Comparison of ENCODE assay signal across 7 cellular contexts in the genomic region with DNA sequence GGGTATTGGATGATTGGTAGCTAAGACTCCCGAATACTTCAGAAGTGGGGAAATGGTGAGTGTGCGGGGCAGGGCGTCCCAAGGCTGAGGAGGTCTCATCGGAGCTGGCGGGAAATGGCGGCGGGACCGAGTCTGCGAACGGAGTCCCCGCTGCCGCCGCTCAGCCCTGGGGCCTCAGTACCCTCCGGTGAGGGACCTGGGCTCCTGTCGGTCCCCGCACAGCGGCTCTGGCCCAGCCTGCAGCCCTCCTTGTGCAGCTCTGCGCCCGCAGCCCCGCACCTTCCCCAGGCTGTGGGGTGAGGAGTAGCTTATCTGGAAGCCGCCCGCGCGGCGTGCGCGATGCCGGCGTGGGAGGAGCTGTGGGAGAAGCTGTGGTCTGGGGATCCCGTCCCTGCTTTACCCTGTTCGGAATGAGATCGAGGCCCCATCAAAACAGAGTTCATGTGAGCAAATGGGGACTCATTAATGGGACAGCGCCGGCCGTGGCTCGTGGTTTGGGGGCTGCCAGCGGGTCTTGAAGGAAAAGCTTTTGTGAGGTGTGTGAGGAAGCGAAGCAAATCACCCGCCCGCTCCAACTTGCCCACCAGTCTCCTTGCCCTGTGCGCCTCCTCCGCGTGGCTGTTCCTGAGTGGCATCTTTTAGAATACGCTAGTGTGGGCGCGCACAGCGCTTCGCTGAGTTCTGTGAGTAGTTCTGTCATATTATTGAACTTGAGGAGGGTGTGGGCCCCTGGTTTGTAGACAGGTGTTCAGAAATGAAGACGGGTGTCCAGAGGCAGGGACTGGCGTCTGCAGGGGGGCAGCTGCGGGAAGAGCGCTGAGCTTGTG. TPM values are rescaled to one million over a fixed set of nuclear protein-coding genes. Genes with fewer than 3 reads are reported as not detected.
DNase-seq lines count a peak whose midpoint lies in the region; ATAC-seq, FAIRE-seq and TF ChIP-seq lines count a peak whose summit lies in the region.

No MANE protein-coding gene starts in this region.

- no peaks in the 10 kb centered on the region for H4K20me1 ChIP-seq in keratinocyte (ENCODE audit: control insufficient read depth, extremely low read depth, insufficient read depth, low read length)

- 1 to 3% methylated on average over 14 to 52 of the region's 52 CpGs for WGBS in body of pancreas, 2 donors

- H3K36me3 ChIP-seq in body of pancreas (replicated peaks in 1 of 2; ENCODE audit: insufficient read depth in 1 of 2, low read depth in 2 of 2) (no peaks in the 10 kb centered on the region), keratinocyte (ENCODE audit: control insufficient read depth in 2 of 2, extremely low read depth in 1 of 2, insufficient read depth in 2 of 2, low read length in 2 of 2) (peaks cover 0 to 4% of the 10 kb centered on the region in 2 experiments)

- H3K27ac ChIP-seq in body of pancreas (peak overlapping the region; percentile 76 to 96 (median 82)), keratinocyte (ENCODE audit: control insufficient read depth, insufficient read depth, low read length) (peak overlapping the region; percentile 69)

- H3K4me3 ChIP-seq in body of pancreas, result peak overlapping the region; percentile 70 to 96
- H3K4me3 ChIP-seq in keratinocyte (ENCODE audit: control insufficient read depth in 2 of 3, extremely low read depth in 1 of 3, insufficient read depth in 2 of 3, low read depth in 1 of 3, low read length in 3 of 3), result peak overlapping the region; percentile 84 to 93 (median 88)

- no peak for FAIRE-seq in keratinocyte (lab: Jason Lieb, UNC)

- H3K9me1 ChIP-seq in keratinocyte (ENCODE audit: control insufficient read depth, extremely low read depth, insufficient read depth, low read length), result no peaks in the 10 kb centered on the region

- peak overlapping the region; percentile 84 for H3K9ac ChIP-seq in keratinocyte (ENCODE audit: control insufficient read depth, extremely low read depth, insufficient read depth, low read length)

- H3K9me3 ChIP-seq in body of pancreas (no peaks in the 10 kb centered on the region), keratinocyte (ENCODE audit: control insufficient read depth, low read depth, low read length) (peaks cover 5% of the 10 kb centered on the region)

- H3K4me1 ChIP-seq in body of pancreas (peaks cover 26% of the 10 kb centered on the region), keratinocyte (ENCODE audit: control insufficient read depth, extremely low read depth, insufficient read depth, low read length) (peaks cover 9% of the 10 kb centered on the region)

- no peak for TF ChIP-seq POLR2A in body of pancreas (IDR thresholded peaks at IDR 0.05)

- H3K27me3 ChIP-seq in body of pancreas (no peaks in the 10 kb centered on the region), keratinocyte (ENCODE audit: control insufficient read depth, extremely low read depth, insufficient read depth, low read length) (no peaks in the 10 kb centered on the region)

- ATAC-seq in GM18520 (IDR thresholded peaks at IDR 0.05; ENCODE audit: unreplicated experiment), result peak; percentile 12
- peak; percentile 24 for ATAC-seq in HG02870 (IDR thresholded peaks at IDR 0.05; ENCODE audit: unreplicated experiment)
- ATAC-seq in SK-N-SH treated with all-trans-retinoic acid at 6 μM for 48 hours, result peak; percentile 73
- peak; percentile 31 for ATAC-seq in body of pancreas

- peak in 3 of 4 donors; percentile 34 to 42 (median 36) for DNase-seq in body of pancreas
- DNase-seq in keratinocyte (ENCODE audit: low read depth, low spot score), result no peak
- DNase-seq in stimulated activated CD4-positive, alpha-beta T cell treated with anti-CD3 and anti-CD28 coated beads, Interleukin-1b, Interleukin-23, amount 100 ng/mL, for 48 hours, result peak; percentile 56
- DNase-seq in SHP77 treated with DMSO at 0.1 percent for 48 hours (lab: John Stamatoyannopoulos, UW), result no peak

- intact Hi-C loops in body of pancreas (cut with DNase I), result no loop called here

- dilution Hi-C loops in keratinocyte (cut with MboI; ENCODE audit: extremely low pct_ligation_motif_present, low sequenced_read_pairs), result no loop called here

- peak overlapping the region; percentile 89 for H3K4me2 ChIP-seq in keratinocyte (ENCODE audit: control insufficient read depth, extremely low read depth, insufficient read depth, low read depth, low read length)

- peak overlapping the region; percentile 96 for H2AFZ ChIP-seq in keratinocyte (ENCODE audit: control insufficient read depth, low read length)

- peaks cover 41% of the 10 kb centered on the region for H3K79me2 ChIP-seq in keratinocyte (ENCODE audit: control insufficient read depth, insufficient read depth, low read length)

- TF ChIP-seq CTCF in body of pancreas (IDR thresholded peaks at IDR 0.05) (no peak), keratinocyte (optimal IDR thresholded peaks at IDR 0.05 in 1 of 3, IDR thresholded peaks at IDR 0.05 in 1 of 3, conservative IDR thresholded peaks at IDR 0.05 in 1 of 3; ENCODE audit: extremely low read depth in 1 of 3, insufficient read depth in 2 of 3, low read length in 3 of 3) (no peak)

TF ChIP-seq in SK-N-SH treated with all-trans-retinoic acid at 6 μM for 48 hours, 23 proteins besides CTCF, POLR2A, EP300 and RAD21 (continues in another document):
- no peak for TF ChIP-seq TOX (CRISPR knock-in tag; IDR thresholded peaks at IDR 0.05; ENCODE audit: borderline replicate concordance)
- TF ChIP-seq BACH2 (CRISPR knock-in tag; IDR thresholded peaks at IDR 0.05; ENCODE audit: borderline replicate concordance), result no peak
- no peak for TF ChIP-seq ARNTL (CRISPR knock-in tag; IDR thresholded peaks at IDR 0.05; ENCODE audit: borderline replicate concordance, low read depth)
- TF ChIP-seq, protein P1, sequence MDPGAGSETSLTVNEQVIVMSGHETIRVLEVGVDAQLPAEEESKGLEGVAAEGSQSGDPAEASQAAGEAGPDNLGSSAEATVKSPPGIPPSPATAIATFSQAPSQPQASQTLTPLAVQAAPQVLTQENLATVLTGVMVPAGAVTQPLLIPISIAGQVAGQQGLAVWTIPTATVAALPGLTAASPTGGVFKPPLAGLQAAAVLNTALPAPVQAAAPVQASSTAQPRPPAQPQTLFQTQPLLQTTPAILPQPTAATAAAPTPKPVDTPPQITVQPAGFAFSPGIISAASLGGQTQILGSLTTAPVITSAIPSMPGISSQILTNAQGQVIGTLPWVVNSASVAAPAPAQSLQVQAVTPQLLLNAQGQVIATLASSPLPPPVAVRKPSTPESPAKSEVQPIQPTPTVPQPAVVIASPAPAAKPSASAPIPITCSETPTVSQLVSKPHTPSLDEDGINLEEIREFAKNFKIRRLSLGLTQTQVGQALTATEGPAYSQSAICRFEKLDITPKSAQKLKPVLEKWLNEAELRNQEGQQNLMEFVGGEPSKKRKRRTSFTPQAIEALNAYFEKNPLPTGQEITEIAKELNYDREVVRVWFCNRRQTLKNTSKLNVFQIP (CRISPR knock-in tag; IDR thresholded peaks at IDR 0.05; ENCODE audit: borderline replicate concordance, low read depth), result no peak
- TF ChIP-seq, protein P2, sequence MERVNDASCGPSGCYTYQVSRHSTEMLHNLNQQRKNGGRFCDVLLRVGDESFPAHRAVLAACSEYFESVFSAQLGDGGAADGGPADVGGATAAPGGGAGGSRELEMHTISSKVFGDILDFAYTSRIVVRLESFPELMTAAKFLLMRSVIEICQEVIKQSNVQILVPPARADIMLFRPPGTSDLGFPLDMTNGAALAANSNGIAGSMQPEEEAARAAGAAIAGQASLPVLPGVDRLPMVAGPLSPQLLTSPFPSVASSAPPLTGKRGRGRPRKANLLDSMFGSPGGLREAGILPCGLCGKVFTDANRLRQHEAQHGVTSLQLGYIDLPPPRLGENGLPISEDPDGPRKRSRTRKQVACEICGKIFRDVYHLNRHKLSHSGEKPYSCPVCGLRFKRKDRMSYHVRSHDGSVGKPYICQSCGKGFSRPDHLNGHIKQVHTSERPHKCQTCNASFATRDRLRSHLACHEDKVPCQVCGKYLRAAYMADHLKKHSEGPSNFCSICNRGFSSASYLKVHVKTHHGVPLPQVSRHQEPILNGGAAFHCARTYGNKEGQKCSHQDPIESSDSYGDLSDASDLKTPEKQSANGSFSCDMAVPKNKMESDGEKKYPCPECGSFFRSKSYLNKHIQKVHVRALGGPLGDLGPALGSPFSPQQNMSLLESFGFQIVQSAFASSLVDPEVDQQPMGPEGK (CRISPR knock-in tag; IDR thresholded peaks at IDR 0.05; ENCODE audit: borderline replicate concordance), result no peak
- no peak for TF ChIP-seq ZNF565 (CRISPR knock-in tag; conservative IDR thresholded peaks at IDR 0.05; ENCODE audit: low read depth)
- TF ChIP-seq CSDC2 (CRISPR knock-in tag; IDR thresholded peaks at IDR 0.05), result no peak
- no peak for TF ChIP-seq PPARA (CRISPR knock-in tag; IDR thresholded peaks at IDR 0.05; ENCODE audit: borderline replicate concordance)

RNA-seq across cellular contexts. Expression of a gene that starts 0.5 kb away (rescaled TPM):
- total RNA-seq in body of pancreas, result 10 to 100 TPM; 20.2 to 24.1 TPM
- polyA plus RNA-seq in keratinocyte, result 2.0 to 3.7 TPM (median 3.3 TPM) in 3 replicates
- 4.0 TPM for polyA plus RNA-seq in keratinocyte (2011; ENCODE audit: low read depth)
- 0.43 and 1.0 TPM in 2 replicates for polyA plus RNA-seq in keratinocyte (2011; cell fraction: cytosol; rRNA removed)
- polyA plus RNA-seq in keratinocyte (2011; cell fraction: nucleus; rRNA removed), result 9.2 and 9.6 TPM in 2 replicates
- polyA plus RNA-seq in keratinocyte (2012; ENCODE audit: low replicate concordance), result 1.8 and 3.1 TPM in 2 replicates
- 0.33 to 10.0 TPM (median 4.2 TPM) in 3 replicates for polyA minus RNA-seq in keratinocyte
- 1.9 TPM for polyA minus RNA-seq in keratinocyte (2011; cell fraction: cytosol; rRNA and poly(A)+ RNA removed)
- polyA minus RNA-seq in keratinocyte (2011; cell fraction: nucleus; rRNA and poly(A)+ RNA removed), result 7.3 and 18.0 TPM in 2 replicates

RNA-seq across cellular contexts. Expression of a gene that starts 32.9 kb away (rescaled TPM):
- not detected for total RNA-seq in body of pancreas
- polyA plus RNA-seq in keratinocyte, result 0.40 to 1.2 TPM (median 0.51 TPM) in 3 replicates
- polyA plus RNA-seq in keratinocyte (2011; ENCODE audit: low read depth), result not detected
- 0.16 and 0.28 TPM in 2 replicates for polyA plus RNA-seq in keratinocyte (2011; cell fraction: cytosol; rRNA removed)
- polyA plus RNA-seq in keratinocyte (2011; cell fraction: nucleus; rRNA removed), result 1.2 TPM in 2 replicates
- 0.48 and 0.74 TPM in 2 replicates for polyA plus RNA-seq in keratinocyte (2012; ENCODE audit: low replicate concordance)
- polyA minus RNA-seq in keratinocyte, result 0.30 to 2.2 TPM in 2 of 3 replicates, not detected in the other
- 0.96 TPM for polyA minus RNA-seq in keratinocyte (2011; cell fraction: cytosol; rRNA and poly(A)+ RNA removed)
- polyA minus RNA-seq in keratinocyte (2011; cell fraction: nucleus; rRNA and poly(A)+ RNA removed), result 0.53 and 2.7 TPM in 2 replicates

Comparison
In these comparisons a context has a peak if more than half of its experiments do, and no peak if none do; other contexts are left out.
1. ATAC-seq: peak in every context shown above with its lines; median percentile 73 in SK-N-SH treated with all-trans-retinoic acid at 6 μM for 48 hours; 31 in body of pancreas; 24 in HG02870; 12 in GM18520.
2. DNase-seq: peak in body of pancreas (3 of 4) and stimulated activated CD4-positive, alpha-beta T cell treated with anti-CD3 and anti-CD28 coated beads, Interleukin-1b, Interleukin-23, amount 100 ng/mL, for 48 hours (single experiment); none in keratinocyte (single experiment) and SHP77 treated with DMSO at 0.1 percent for 48 hours (single experiment).